ENCODE assay signal across 1 cellular context in the genomic region with DNA sequence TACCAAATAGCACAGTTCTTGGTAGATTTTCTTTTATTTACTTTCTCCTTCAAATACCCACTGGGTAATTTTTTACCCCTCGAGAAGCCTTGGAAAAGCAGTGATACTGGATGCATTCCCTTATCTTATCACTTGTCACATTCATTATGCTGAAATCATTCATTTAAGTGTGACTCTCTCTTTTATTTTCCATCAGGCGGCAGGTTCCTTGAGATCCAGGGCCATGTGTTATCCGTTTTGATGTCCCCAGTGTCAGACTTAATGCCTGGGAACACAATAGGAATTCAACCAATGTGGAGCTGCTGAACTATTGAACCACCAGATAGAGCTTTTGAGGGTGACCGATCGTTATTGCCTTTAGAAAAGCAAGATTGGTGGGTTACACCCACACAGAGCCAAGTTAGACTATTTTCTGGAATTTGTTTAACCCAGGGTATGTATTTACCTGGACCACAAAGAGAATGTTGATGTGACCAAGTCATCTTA.
TF ChIP-seq lines count a peak whose summit lies in the region.

No MANE protein-coding gene starts in this region.

TF ChIP-seq in GM23338, 12 proteins besides CTCF, POLR2A, EP300 and RAD21:
- TF ChIP-seq, protein P1, sequence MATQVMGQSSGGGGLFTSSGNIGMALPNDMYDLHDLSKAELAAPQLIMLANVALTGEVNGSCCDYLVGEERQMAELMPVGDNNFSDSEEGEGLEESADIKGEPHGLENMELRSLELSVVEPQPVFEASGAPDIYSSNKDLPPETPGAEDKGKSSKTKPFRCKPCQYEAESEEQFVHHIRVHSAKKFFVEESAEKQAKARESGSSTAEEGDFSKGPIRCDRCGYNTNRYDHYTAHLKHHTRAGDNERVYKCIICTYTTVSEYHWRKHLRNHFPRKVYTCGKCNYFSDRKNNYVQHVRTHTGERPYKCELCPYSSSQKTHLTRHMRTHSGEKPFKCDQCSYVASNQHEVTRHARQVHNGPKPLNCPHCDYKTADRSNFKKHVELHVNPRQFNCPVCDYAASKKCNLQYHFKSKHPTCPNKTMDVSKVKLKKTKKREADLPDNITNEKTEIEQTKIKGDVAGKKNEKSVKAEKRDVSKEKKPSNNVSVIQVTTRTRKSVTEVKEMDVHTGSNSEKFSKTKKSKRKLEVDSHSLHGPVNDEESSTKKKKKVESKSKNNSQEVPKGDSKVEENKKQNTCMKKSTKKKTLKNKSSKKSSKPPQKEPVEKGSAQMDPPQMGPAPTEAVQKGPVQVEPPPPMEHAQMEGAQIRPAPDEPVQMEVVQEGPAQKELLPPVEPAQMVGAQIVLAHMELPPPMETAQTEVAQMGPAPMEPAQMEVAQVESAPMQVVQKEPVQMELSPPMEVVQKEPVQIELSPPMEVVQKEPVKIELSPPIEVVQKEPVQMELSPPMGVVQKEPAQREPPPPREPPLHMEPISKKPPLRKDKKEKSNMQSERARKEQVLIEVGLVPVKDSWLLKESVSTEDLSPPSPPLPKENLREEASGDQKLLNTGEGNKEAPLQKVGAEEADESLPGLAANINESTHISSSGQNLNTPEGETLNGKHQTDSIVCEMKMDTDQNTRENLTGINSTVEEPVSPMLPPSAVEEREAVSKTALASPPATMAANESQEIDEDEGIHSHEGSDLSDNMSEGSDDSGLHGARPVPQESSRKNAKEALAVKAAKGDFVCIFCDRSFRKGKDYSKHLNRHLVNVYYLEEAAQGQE (IDR thresholded peaks at IDR 0.05; ENCODE audit: unreplicated experiment), result no peak
- TF ChIP-seq ZNF331 (CRISPR knock-in tag; IDR thresholded peaks at IDR 0.05; ENCODE audit: low read depth) (no peak), ZNF114 (CRISPR knock-in tag; IDR thresholded peaks at IDR 0.05) (no peak), STAT1 (IDR thresholded peaks at IDR 0.05; ENCODE audit: unreplicated experiment) (no peak), JUNB (IDR thresholded peaks at IDR 0.05; ENCODE audit: unreplicated experiment) (no peak), EZH2 (IDR thresholded peaks at IDR 0.05; ENCODE audit: low read depth, unreplicated experiment) (no peak), EZH2phosphoT487 (IDR thresholded peaks at IDR 0.05; ENCODE audit: unreplicated experiment) (no peak), ZNF462 (CRISPR knock-in tag; IDR thresholded peaks at IDR 0.05) (no peak), NANOG (IDR thresholded peaks at IDR 0.05; ENCODE audit: borderline replicate concordance) (no peak)
- TF ChIP-seq, protein P2, sequence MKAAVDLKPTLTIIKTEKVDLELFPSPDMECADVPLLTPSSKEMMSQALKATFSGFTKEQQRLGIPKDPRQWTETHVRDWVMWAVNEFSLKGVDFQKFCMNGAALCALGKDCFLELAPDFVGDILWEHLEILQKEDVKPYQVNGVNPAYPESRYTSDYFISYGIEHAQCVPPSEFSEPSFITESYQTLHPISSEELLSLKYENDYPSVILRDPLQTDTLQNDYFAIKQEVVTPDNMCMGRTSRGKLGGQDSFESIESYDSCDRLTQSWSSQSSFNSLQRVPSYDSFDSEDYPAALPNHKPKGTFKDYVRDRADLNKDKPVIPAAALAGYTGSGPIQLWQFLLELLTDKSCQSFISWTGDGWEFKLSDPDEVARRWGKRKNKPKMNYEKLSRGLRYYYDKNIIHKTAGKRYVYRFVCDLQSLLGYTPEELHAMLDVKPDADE (IDR thresholded peaks at IDR 0.05), result no peak
